1 cellular context compared by ENCODE assay signal in genomic region chr4:25875281-25875745, GRCh38.
TF ChIP-seq lines count a peak whose summit lies in the region.

No MANE protein-coding gene starts in this region.

TF ChIP-seq in GM12878, 131 proteins besides CTCF, POLR2A, EP300 and RAD21 (continued from another document and continues in another):
- no peak for TF ChIP-seq E2F8 (IDR thresholded peaks at IDR 0.05; ENCODE audit: low read depth, partially characterized antibody)
- 0 out of 2 replicates have a peak, but pooled peaks have one; percentile 19 for TF ChIP-seq TAF1 (IDR thresholded peaks at IDR 0.05; ENCODE audit: borderline replicate concordance, low read depth, low read length)
- peak; percentile 84 for TF ChIP-seq SPI1 (IDR thresholded peaks at IDR 0.05; ENCODE audit: borderline replicate concordance, insufficient read depth, low read depth, low read length)
- peak; percentile 86 for TF ChIP-seq DPF2 (IDR thresholded peaks at IDR 0.05)
- no peak for TF ChIP-seq RB1 (IDR thresholded peaks at IDR 0.05; ENCODE audit: borderline replicate concordance)
- TF ChIP-seq ZNF687 (IDR thresholded peaks at IDR 0.05), result peak; percentile 98
- TF ChIP-seq ZNF622 (IDR thresholded peaks at IDR 0.05), result no peak
- TF ChIP-seq IRF5 (IDR thresholded peaks at IDR 0.05; ENCODE audit: borderline replicate concordance), result no peak
- no peak for TF ChIP-seq TBL1XR1 (IDR thresholded peaks at IDR 0.05; ENCODE audit: low read depth, low read length)
- peak; percentile 83 for TF ChIP-seq RELB (IDR thresholded peaks at IDR 0.05; ENCODE audit: low read depth)
- no peak for TF ChIP-seq NKRF (conservative IDR thresholded peaks at IDR 0.05)
- TF ChIP-seq SUPT20H (IDR thresholded peaks at IDR 0.05; ENCODE audit: borderline replicate concordance, control insufficient read depth, low read depth, low read length), result no peak
- no peak for TF ChIP-seq CEBPB (IDR thresholded peaks at IDR 0.05; ENCODE audit: borderline replicate concordance in 1 of 2, low read depth in 2 of 2, low read length in 2 of 2)
- no peak for TF ChIP-seq YBX1 (IDR thresholded peaks at IDR 0.05)
- no peak for TF ChIP-seq KLF5 (IDR thresholded peaks at IDR 0.05; ENCODE audit: partially characterized antibody)
- no peak; the same call in 1 of the 2 replicates for TF ChIP-seq GATAD2B (conservative IDR thresholded peaks at IDR 0.05; ENCODE audit: low read depth)
- peak; percentile 72 for TF ChIP-seq ATF7 (IDR thresholded peaks at IDR 0.05; ENCODE audit: low read depth)
- TF ChIP-seq NBN (IDR thresholded peaks at IDR 0.05), result peak; percentile 94
- peak; percentile 92 for TF ChIP-seq TCF3 (IDR thresholded peaks at IDR 0.05; ENCODE audit: borderline replicate concordance, insufficient read depth, low read depth, low read length)
- TF ChIP-seq SMARCA5 (IDR thresholded peaks at IDR 0.05), result no peak
- TF ChIP-seq FOXM1 (IDR thresholded peaks at IDR 0.05; ENCODE audit: low read depth, low read length), result peak; percentile 74; the same call in 1 of the 2 replicates
- no peak for TF ChIP-seq POLR2AphosphoS2 (IDR thresholded peaks at IDR 0.05; ENCODE audit: low read depth, low read length)
- no peak for TF ChIP-seq SIN3A (IDR thresholded peaks at IDR 0.05; ENCODE audit: low read depth, low read length)
- TF ChIP-seq SRF (IDR thresholded peaks at IDR 0.05; ENCODE audit: low read depth in 2 of 2, low read length in 2 of 2), result no peak
- no peak for TF ChIP-seq EGR1 (IDR thresholded peaks at IDR 0.05; ENCODE audit: borderline replicate concordance in 1 of 2, low read depth in 2 of 2, low read length in 2 of 2)
- TF ChIP-seq ZBTB40 (IDR thresholded peaks at IDR 0.05; ENCODE audit: borderline replicate concordance), result no peak
- TF ChIP-seq KAT2A (conservative IDR thresholded peaks at IDR 0.05; ENCODE audit: control insufficient read depth, low read depth, low read length), result no peak
- no peak for TF ChIP-seq ZBTB4 (CRISPR knock-in tag; IDR thresholded peaks at IDR 0.05)
- no peak for TF ChIP-seq STAT3 (IDR thresholded peaks at IDR 0.05; ENCODE audit: low read depth, low read length)
- TF ChIP-seq MEF2B (IDR thresholded peaks at IDR 0.05; ENCODE audit: partially characterized antibody, poor library complexity, severe bottlenecking), result peak; percentile 82
- no peak for TF ChIP-seq EZH2 (IDR thresholded peaks at IDR 0.05; ENCODE audit: borderline replicate concordance, control insufficient read depth, low read depth, low read length)
- TF ChIP-seq CBX5 (IDR thresholded peaks at IDR 0.05; ENCODE audit: low read depth), result 0 out of 2 replicates have a peak, but pooled peaks have one; percentile 39
- no peak for TF ChIP-seq RFX5 (IDR thresholded peaks at IDR 0.05; ENCODE audit: low read depth, low read length)
- TF ChIP-seq CBX3 (IDR thresholded peaks at IDR 0.05; ENCODE audit: borderline replicate concordance, low read depth), result no peak
- peak; percentile 75 for TF ChIP-seq EED (IDR thresholded peaks at IDR 0.05; ENCODE audit: low read depth)
- no peak; the same call in 1 of the 2 replicates for TF ChIP-seq ZNF207 (IDR thresholded peaks at IDR 0.05; ENCODE audit: borderline replicate concordance)
- no peak for TF ChIP-seq ESRRA (IDR thresholded peaks at IDR 0.05; ENCODE audit: low read length)
- peak; percentile 97 for TF ChIP-seq MTA2 (IDR thresholded peaks at IDR 0.05; ENCODE audit: low read depth)
